Comparison of ENCODE assay signal across 20 cellular contexts in genomic region chr10:3548096-3548495, GRCh38.
A peak's percentile ranks its signal among the peaks of the same experiment; 100 is the strongest.
DNase-seq lines count a peak whose midpoint lies in the region; ATAC-seq and TF ChIP-seq lines count a peak whose summit lies in the region.
"Had no signal": no experiment of that assay in that cellular context is flagged by ENCODE, and none has a peak within 500 bp of the region (broad histone marks: within the 10 kb centered on the region; RNA-seq: fewer than 3 reads in every experiment).

No MANE protein-coding gene starts in this region.

- no peaks in the 10 kb centered on the region for H3K79me2 ChIP-seq in PC-3 (ENCODE audit: low read length)

- ATAC-seq in PC-3: no peak
- ATAC-seq: GM23338, HCT116 had no signal

- no peaks in the 10 kb centered on the region for H3K9me3 Mint-ChIP-seq in osteocyte (ENCODE audit: unreplicated experiment)

- H3K27me3 ChIP-seq in PC-3 (ENCODE audit: low read length): no peaks in the 10 kb centered on the region
- H3K27me3 ChIP-seq: BLaER1 treated with 17β-estradiol and CSF1 and Interleukin-3, amounts not matched to agents 10 nM and 100 nM had no signal

- H3K27me3 Mint-ChIP-seq in osteocyte (ENCODE audit: unreplicated experiment): no peaks in the 10 kb centered on the region

- H3K9ac ChIP-seq in PC-3 (ENCODE audit: low read length): no peak overlapping the region
- H3K9ac ChIP-seq: BLaER1 treated with 17β-estradiol and CSF1 and Interleukin-3, amounts not matched to agents 10 nM and 100 nM had no signal

- in situ Hi-C loops in astrocyte of the spinal cord (cut with HindIII; ENCODE audit: low sequenced_read_pairs): no loop called here

- intact Hi-C loops in PC-3 (cut with micrococcal nuclease): no loop called here

- H3K9me2 ChIP-seq in PC-3 (replicated peaks; ENCODE audit: low read length): no peaks in the 10 kb centered on the region

- no peak for TF ChIP-seq CTCF in astrocyte of the spinal cord (IDR thresholded peaks at IDR 0.05; ENCODE audit: low read depth, low read length)
- no peak for TF ChIP-seq CTCF in osteocyte (IDR thresholded peaks at IDR 0.05)
- no peak for TF ChIP-seq CTCF in PC-3 (conservative IDR thresholded peaks at IDR 0.05; ENCODE audit: low read depth, low read length)

- no peaks in the 10 kb centered on the region for H3K9me3 ChIP-seq in PC-3 (ENCODE audit: low read length)

- H3K36me3 ChIP-seq in PC-3 (ENCODE audit: low read depth, low read length): no peaks in the 10 kb centered on the region
- H3K36me3 ChIP-seq: BLaER1 treated with 17β-estradiol and CSF1 and Interleukin-3, amounts not matched to agents 10 nM and 100 nM had no signal

- no peaks in the 10 kb centered on the region for H4K20me1 ChIP-seq in PC-3 (ENCODE audit: low read length)
- H4K20me1 ChIP-seq: BLaER1 treated with 17β-estradiol and CSF1 and Interleukin-3, amounts not matched to agents 10 nM and 100 nM had no signal

- H3K4me3 ChIP-seq in astrocyte of the spinal cord (ENCODE audit: low read depth, low read length): no peak overlapping the region
- H3K4me3 ChIP-seq in PC-3 (ENCODE audit: low read length): no peak overlapping the region
- H3K4me3 ChIP-seq: BLaER1 treated with 17β-estradiol and CSF1 and Interleukin-3, amounts not matched to agents 10 nM and 100 nM; GM23338; PC-9 had no signal

- DNase-seq in EH (ENCODE audit: low read depth) (peak; percentile 81), astrocyte of the spinal cord (ENCODE audit: low read depth, low spot score) (peak; percentile 37), fibroblast of gingiva (ENCODE audit: low read depth) (peak; percentile 89), osteocyte (ENCODE audit: extremely low spot score, unreplicated experiment) (no peak), NCI-H187 (lab: John Stamatoyannopoulos, UW) (no peak), PC-3 (no peak), DMS153 (lab: John Stamatoyannopoulos, UW) (no peak)
- DNase-seq in activated CD4-positive, alpha-beta T cell treated with anti-CD3 and anti-CD28 coated beads for 4 hours: no peak
- DNase-seq: CD8-positive, alpha-beta memory T cell; DND-41; GDM1; KBM-7; NCI-H1417 treated with DMSO at 0.1 percent for 48 hours; NCI-H2029; NCI-H2171 treated with DMSO at 0.1 percent for 48 hours; NCI-H748 treated with DMSO at 0.1 percent for 48 hours; PC-9 had no signal

- no peak overlapping the region for H3K4me3 Mint-ChIP-seq in osteocyte (ENCODE audit: unreplicated experiment)
- H3K4me3 Mint-ChIP-seq: CD8-positive, alpha-beta memory T cell; GM23338 had no signal

- peaks cover 2% of the 10 kb centered on the region for H3K36me3 Mint-ChIP-seq in osteocyte (ENCODE audit: unreplicated experiment)

- H3K4me1 Mint-ChIP-seq in osteocyte (ENCODE audit: unreplicated experiment): peaks cover 28% of the 10 kb centered on the region
- H3K4me1 Mint-ChIP-seq: GM23338 had no signal

- POLR2A ChIA-PET in PC-3 (lab: Charles Lee; ENCODE audit: unreplicated experiment): no interaction called here

- H2AFZ ChIP-seq in PC-3 (ENCODE audit: low read length): no peak overlapping the region
- H2AFZ ChIP-seq: GM23338, PC-9 had no signal

- peak overlapping the region; percentile 90 for H3K27ac Mint-ChIP-seq in osteocyte (ENCODE audit: unreplicated experiment)
- H3K27ac Mint-ChIP-seq: GM23338 had no signal

- H3K27ac ChIP-seq in PC-3 (ENCODE audit: low read length): no peak overlapping the region
- H3K27ac ChIP-seq: BLaER1 treated with 17β-estradiol and CSF1 and Interleukin-3, amounts not matched to agents 10 nM and 100 nM; PC-9 had no signal

- H3F3A ChIP-seq in PC-3 (ENCODE audit: low read length, unreplicated experiment): no peaks in the 10 kb centered on the region

- H3K4me1 ChIP-seq in PC-3 (ENCODE audit: insufficient read depth, low read length): peaks cover 6% of the 10 kb centered on the region

- CTCF ChIA-PET in PC-3 (lab: Charles Lee): no interaction called here

- BruUV-seq in PC-3 (replicated peaks; lab: Mats Ljungman, UMichigan): no TSS peak

- no peak overlapping the region for H3K4me2 ChIP-seq in PC-3 (ENCODE audit: low read length)
- H3K4me2 ChIP-seq: GM23338, PC-9 had no signal

Comparison
In these comparisons a context has a peak if more than half of its experiments do, and no peak if none do; other contexts are left out.
1. DNase-seq: peak in EH (single experiment), astrocyte of the spinal cord (single experiment) and fibroblast of gingiva (single experiment); none in osteocyte (single experiment), NCI-H187 (0 of 2), PC-3 (single experiment), DMS153 (single experiment) and activated CD4-positive, alpha-beta T cell treated with anti-CD3 and anti-CD28 coated beads for 4 hours (0 of 2).